Comparison of ENCODE assay signal across 22 cellular contexts in the genomic region with DNA sequence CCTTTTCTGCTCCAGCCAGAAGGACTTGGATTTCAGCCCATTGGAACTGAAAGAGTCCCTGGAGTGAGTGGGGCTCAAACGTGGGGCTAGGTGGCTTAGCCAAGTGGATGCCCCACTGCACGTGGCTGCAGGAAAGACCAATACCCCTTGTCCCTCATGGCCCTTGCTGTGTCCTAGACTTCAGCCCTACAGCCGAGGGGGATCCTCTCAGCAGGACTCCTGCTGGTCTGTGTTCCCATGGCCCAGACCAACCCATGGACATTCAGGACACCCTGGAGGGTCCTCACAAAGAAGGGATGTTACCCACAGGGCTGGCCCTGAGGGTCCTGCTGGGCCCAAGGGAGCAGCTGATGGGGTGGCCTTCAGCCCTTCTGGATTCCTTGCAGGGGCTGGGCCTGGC. TPM values are rescaled to one million over a fixed set of nuclear protein-coding genes. Genes with fewer than 3 reads are reported as not detected.
"Had no signal": no experiment of that assay in that cellular context is flagged by ENCODE, and none has a peak within 500 bp of the region (broad histone marks: within the 10 kb centered on the region; RNA-seq: fewer than 3 reads in every experiment).

No MANE protein-coding gene starts in this region.

- H3K36me3 Mint-ChIP-seq: activated naive CD4-positive, alpha-beta T cell treated with anti-CD3 and anti-CD28 coated beads, Interleukin-2, amount 10 ng/mL, durations not matched to agents 7 days and 5 days; activated naive CD8-positive, alpha-beta T cell treated with anti-CD3 and anti-CD28 coated beads for 36 hours had no signal

- H3K27ac Mint-ChIP-seq: activated CD8-positive, alpha-beta T cell treated with anti-CD3 and anti-CD28 coated beads, Interleukin-2, amount 10 ng/mL, durations not matched to agents 7 days and 5 days; activated naive CD4-positive, alpha-beta T cell treated with anti-CD3 and anti-CD28 coated beads, Interleukin-2, amount 10 ng/mL, durations not matched to agents 7 days and 5 days; activated naive CD8-positive, alpha-beta T cell treated with anti-CD3 and anti-CD28 coated beads for 36 hours had no signal

- DNase-seq: activated CD4-positive, alpha-beta T cell treated with anti-CD3 and anti-CD28 coated beads for 4 hours; activated CD4-positive, alpha-beta T cell treated with anti-CD3 and anti-CD28 coated beads, Interleukin-2, amount 50 U/mL, for 4 hours; activated CD8-positive, alpha-beta T cell treated with anti-CD3 and anti-CD28 coated beads, Interleukin-2, amount 10 ng/mL, durations not matched to agents 7 days and 5 days; activated gamma-delta T cell treated with Interleukin-2 at 50 U/mL for 16 hours; activated naive CD4-positive, alpha-beta T cell treated with anti-CD3 and anti-CD28 coated beads, Interleukin-2, amount 10 ng/mL, durations not matched to agents 7 days and 5 days; activated naive CD8-positive, alpha-beta T cell treated with anti-CD3 and anti-CD28 coated beads for 36 hours; activated T-cell treated with anti-CD3 and anti-CD28 coated beads, Interleukin-2, amount 50 U/mL, for 4 hours; brain microvascular endothelial cell; cerebellar nuclear complex; KBM-7; NCI-H1048; NCI-H146; NCI-H187 treated with DMSO at 0.1 percent for 48 hours; NCI-H2081 treated with DMSO at 0.1 percent for 48 hours; NCI-H446; NCI-H524; PC-3; SW 1271 had no signal

- H3K36me3 ChIP-seq: brain microvascular endothelial cell, cardiac muscle cell had no signal

- H3K4me3 Mint-ChIP-seq: activated CD8-positive, alpha-beta T cell treated with anti-CD3 and anti-CD28 coated beads, Interleukin-2, amount 10 ng/mL, durations not matched to agents 7 days and 5 days; activated naive CD4-positive, alpha-beta T cell treated with anti-CD3 and anti-CD28 coated beads, Interleukin-2, amount 10 ng/mL, durations not matched to agents 7 days and 5 days; activated naive CD8-positive, alpha-beta T cell treated with anti-CD3 and anti-CD28 coated beads for 36 hours; activated T-cell treated with anti-CD3 and anti-CD28 coated beads, Interleukin-2, amount 50 U/mL, for 4 hours had no signal

- H3K4me3 ChIP-seq: cardiac muscle cell, SK-N-MC had no signal

- H3K9me3 Mint-ChIP-seq: activated naive CD4-positive, alpha-beta T cell treated with anti-CD3 and anti-CD28 coated beads, Interleukin-2, amount 10 ng/mL, durations not matched to agents 7 days and 5 days; activated naive CD8-positive, alpha-beta T cell treated with anti-CD3 and anti-CD28 coated beads for 36 hours; activated T-cell treated with anti-CD3 and anti-CD28 coated beads, Interleukin-2, amount 50 U/mL, for 4 hours had no signal

- H3K27ac ChIP-seq: brain microvascular endothelial cell, cardiac muscle cell, SK-N-MC had no signal

RNA-seq across cellular contexts. Expression of a gene that starts 30.0 kb away (rescaled TPM):
- total RNA-seq: activated CD8-positive, alpha-beta T cell treated with anti-CD3 and anti-CD28 coated beads, Interleukin-2, amount 10 ng/mL, durations not matched to agents 7 days and 5 days; activated naive CD8-positive, alpha-beta T cell treated with anti-CD3 and anti-CD28 coated beads for 36 hours; M059J; T-helper 1 cell treated with Interleukin-12 subunit alpha and Interleukin-12 subunit beta and Interleukin-4 antibody, amounts not matched to agents 30 ng/mL and 1 ng/mL, for 36 hours had no signal
